In the genomic region with DNA sequence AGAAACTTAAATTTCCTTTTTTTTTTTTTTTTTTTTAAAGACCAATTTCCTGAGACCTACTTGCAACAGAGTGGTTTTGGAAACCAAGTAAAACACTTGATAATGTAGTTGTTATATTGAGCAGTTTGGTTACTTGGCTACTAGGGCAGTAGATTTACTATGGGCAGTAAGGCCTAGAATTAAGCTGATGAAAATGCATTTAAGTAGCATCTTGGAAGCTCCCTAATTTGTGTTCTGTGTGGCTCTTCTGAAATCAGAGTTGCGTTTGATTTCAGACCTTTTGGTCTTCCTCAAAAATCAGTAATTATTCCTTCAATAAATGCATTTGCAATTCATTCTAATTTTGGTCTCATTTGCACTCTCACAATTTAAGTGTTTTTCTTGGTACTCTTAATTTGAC, we compare ENCODE assay signal across 8 cellular contexts. TPM values are rescaled to one million over a fixed set of nuclear protein-coding genes. Genes with fewer than 3 reads are reported as not detected.
A peak's percentile ranks its signal among the peaks of the same experiment; 100 is the strongest.
DNase-seq lines count a peak whose midpoint lies in the region; ATAC-seq, FAIRE-seq and TF ChIP-seq lines count a peak whose summit lies in the region.

No MANE protein-coding gene starts in this region.

- H3K4me2 ChIP-seq in fibroblast of lung (ENCODE audit: extremely low read depth, insufficient read depth, low read length) = peak overlapping the region; percentile 36

- CTCF ChIA-PET in Panc1 (lab: Charles Lee) = no interaction called here

- WGBS in sigmoid colon, 2 donors = 45 to 57% methylated on average over 1 of the region's 1 CpG

- DNase-seq in GM19239 (ENCODE audit: insufficient read length, low spot score) (no peak), Panc1 (ENCODE audit: low read depth, low spot score) (no peak), fibroblast of lung (ENCODE audit: low read depth in 2 of 2) (no peak), sigmoid colon (no peak), nucleus accumbens (lab: John Stamatoyannopoulos, UW) (no peak), NCI-H774 (lab: John Stamatoyannopoulos, UW) (no peak)

- H3K27me3 ChIP-seq in Panc1 (ENCODE audit: control insufficient read depth, insufficient read depth, low read length) (no peaks in the 10 kb centered on the region), fibroblast of lung (ENCODE audit: control insufficient read depth, insufficient read depth, low read length) (no peaks in the 10 kb centered on the region), sigmoid colon (no peaks in the 10 kb centered on the region)

- no peaks in the 10 kb centered on the region for H3K9me3 ChIP-seq in Panc1 (ENCODE audit: control insufficient read depth, insufficient read depth, low read depth, low read length)
- no peaks in the 10 kb centered on the region for H3K9me3 ChIP-seq in fibroblast of lung (ENCODE audit: control insufficient read depth, insufficient read depth, low read depth, low read length)
- H3K9me3 ChIP-seq in sigmoid colon = no peaks in the 10 kb centered on the region

- no peak for TF ChIP-seq POLR2A in sigmoid colon (IDR thresholded peaks at IDR 0.05)

- TF ChIP-seq CTCF in Panc1 (IDR thresholded peaks at IDR 0.05) = no peak
- TF ChIP-seq CTCF in fibroblast of lung (conservative IDR thresholded peaks at IDR 0.05 in 1 of 2, IDR thresholded peaks at IDR 0.05 in 1 of 2; ENCODE audit: low read depth in 1 of 2, low read length in 2 of 2) = no peak
- no peak for TF ChIP-seq CTCF in sigmoid colon (IDR thresholded peaks at IDR 0.05)

- H3K36me3 ChIP-seq in Panc1 (ENCODE audit: control insufficient read depth, insufficient read depth, low read length) = peaks cover 11% of the 10 kb centered on the region
- H3K36me3 ChIP-seq in fibroblast of lung (ENCODE audit: control insufficient read depth, insufficient read depth, low read length) = peaks cover 1% of the 10 kb centered on the region
- H3K36me3 ChIP-seq in sigmoid colon = peaks cover 0 to 21% (median 6%) of the 10 kb centered on the region in 4 donors

- ATAC-seq in Panc1 (no peak), GM21825 (IDR thresholded peaks at IDR 0.05; ENCODE audit: unreplicated experiment) (no peak), GM18909 (IDR thresholded peaks at IDR 0.05; ENCODE audit: poor library complexity, unreplicated experiment) (no peak)

- peak overlapping the region; percentile 88 for H3K9ac ChIP-seq in fibroblast of lung (ENCODE audit: insufficient read depth, low read length)

- TF ChIP-seq EP300 in sigmoid colon (IDR thresholded peaks at IDR 0.05) = no peak

- FAIRE-seq in GM19239 (lab: Jason Lieb, UNC) = peak; percentile 78

- H2AFZ ChIP-seq in fibroblast of lung (ENCODE audit: low read length) = no peak overlapping the region

- intact Hi-C loops in Panc1 (cut with micrococcal nuclease; ENCODE audit: unreplicated experiment) = no loop called here
- intact Hi-C loops in sigmoid colon (cut with DNase I) = loop anchor here (5.0 kb wide), 1 partner anchor 785 kb away; no protein-coding TSS in a partner anchor

- BruUV-seq in Panc1 (replicated peaks; lab: Mats Ljungman, UMichigan) = no TSS peak

- H3K4me3 ChIP-seq in Panc1 (ENCODE audit: low read depth in 2 of 2, low read length in 2 of 2) (peak overlapping the region; percentile 72 to 90), fibroblast of lung (replicated peaks in 1 of 4; ENCODE audit: control extremely low read depth in 1 of 4, insufficient read depth in 1 of 4, low read depth in 3 of 4, low read length in 4 of 4) (peak overlapping the region; percentile 91 to 98 (median 93)), sigmoid colon (peak overlapping the region; percentile 80 to 100 (median 94))

- H3K4me1 ChIP-seq in Panc1 (ENCODE audit: control insufficient read depth, insufficient read depth, low read length) (peaks cover 9% of the 10 kb centered on the region; the same call in 1 of the 2 replicates), fibroblast of lung (ENCODE audit: control insufficient read depth, extremely low read depth, insufficient read depth, low read length) (no peaks in the 10 kb centered on the region), sigmoid colon (peaks cover 0 to 14% (median 6%) of the 10 kb centered on the region in 4 donors)

- H3K79me2 ChIP-seq in fibroblast of lung (ENCODE audit: control insufficient read depth, insufficient read depth, low read length) = peaks cover 23% of the 10 kb centered on the region

- in situ Hi-C loops in Panc1 (cut with HindIII; ENCODE audit: low pct_unique_long_range_greater_than_20kb, low sequenced_read_pairs) = no loop called here

- H4K20me1 ChIP-seq in fibroblast of lung (ENCODE audit: control insufficient read depth, extremely low read depth, insufficient read depth, low read length) = no peaks in the 10 kb centered on the region

- peak overlapping the region; percentile 90 for H3K27ac ChIP-seq in Panc1 (ENCODE audit: low read length)
- H3K27ac ChIP-seq in fibroblast of lung (ENCODE audit: insufficient read depth, low read length) = peak overlapping the region; percentile 88
- peak overlapping the region; percentile 88 to 91 (median 90) for H3K27ac ChIP-seq in sigmoid colon

- POLR2A ChIA-PET in Panc1 (lab: Charles Lee) = interaction anchor here (0.7 kb wide), 1 partner anchor 62 kb away, joined by 16 read pairs; no protein-coding TSS in a partner anchor

RNA-seq across cellular contexts. Expression of gene GPR180, which starts 0.8 kb away (rescaled TPM):
- total RNA-seq in Panc1 (2021; ENCODE audit: unreplicated experiment) = 7.1 TPM
- 2.6 TPM for polyA plus RNA-seq in Panc1 (2012; ENCODE audit: insufficient read length)
- 10.3 and 12.1 TPM in 2 replicates for total RNA-seq in fibroblast of lung
- 7.9 and 9.0 TPM in 2 replicates for polyA plus RNA-seq in fibroblast of lung
- 4.6 and 4.7 TPM in 2 replicates for polyA plus RNA-seq in fibroblast of lung (2012)
- 1.2 and 1.6 TPM in 2 replicates for polyA minus RNA-seq in fibroblast of lung (ENCODE audit: low replicate concordance)
- total RNA-seq in sigmoid colon = 1 to 10 TPM; 4.9 to 6.9 (median 6.4) TPM
- 1 to 10 TPM in 2 of 3 donors, under 1 TPM in 1; 0.69 to 1.8 (median 1.2) TPM for polyA plus RNA-seq in sigmoid colon

RNA-seq across cellular contexts. Expression of gene TGDS, which starts 6.5 kb away (rescaled TPM):
- total RNA-seq in Panc1 (2021; ENCODE audit: unreplicated experiment) (7.9 TPM), fibroblast of lung (10.3 and 13.4 TPM in 2 replicates), sigmoid colon (10 to 100 TPM in 2 of 4 donors, 1 to 10 TPM in 2; 5.5 to 13.2 (median 9.7) TPM)
- 4.7 TPM for polyA plus RNA-seq in Panc1 (2012; ENCODE audit: insufficient read length)
- polyA plus RNA-seq in fibroblast of lung (14.4 and 15.2 TPM in 2 replicates), sigmoid colon (10 to 100 TPM in 2 of 3 donors, 1 to 10 TPM in 1; 8.4 to 12.6 (median 10.9) TPM)
- polyA plus RNA-seq in fibroblast of lung (2012) = 7.0 and 7.2 TPM in 2 replicates
- polyA minus RNA-seq in fibroblast of lung (ENCODE audit: low replicate concordance) = 1.8 TPM in 1 of 2 replicates, not detected in the other
